1 cellular context compared by ENCODE assay signal in the genomic region with DNA sequence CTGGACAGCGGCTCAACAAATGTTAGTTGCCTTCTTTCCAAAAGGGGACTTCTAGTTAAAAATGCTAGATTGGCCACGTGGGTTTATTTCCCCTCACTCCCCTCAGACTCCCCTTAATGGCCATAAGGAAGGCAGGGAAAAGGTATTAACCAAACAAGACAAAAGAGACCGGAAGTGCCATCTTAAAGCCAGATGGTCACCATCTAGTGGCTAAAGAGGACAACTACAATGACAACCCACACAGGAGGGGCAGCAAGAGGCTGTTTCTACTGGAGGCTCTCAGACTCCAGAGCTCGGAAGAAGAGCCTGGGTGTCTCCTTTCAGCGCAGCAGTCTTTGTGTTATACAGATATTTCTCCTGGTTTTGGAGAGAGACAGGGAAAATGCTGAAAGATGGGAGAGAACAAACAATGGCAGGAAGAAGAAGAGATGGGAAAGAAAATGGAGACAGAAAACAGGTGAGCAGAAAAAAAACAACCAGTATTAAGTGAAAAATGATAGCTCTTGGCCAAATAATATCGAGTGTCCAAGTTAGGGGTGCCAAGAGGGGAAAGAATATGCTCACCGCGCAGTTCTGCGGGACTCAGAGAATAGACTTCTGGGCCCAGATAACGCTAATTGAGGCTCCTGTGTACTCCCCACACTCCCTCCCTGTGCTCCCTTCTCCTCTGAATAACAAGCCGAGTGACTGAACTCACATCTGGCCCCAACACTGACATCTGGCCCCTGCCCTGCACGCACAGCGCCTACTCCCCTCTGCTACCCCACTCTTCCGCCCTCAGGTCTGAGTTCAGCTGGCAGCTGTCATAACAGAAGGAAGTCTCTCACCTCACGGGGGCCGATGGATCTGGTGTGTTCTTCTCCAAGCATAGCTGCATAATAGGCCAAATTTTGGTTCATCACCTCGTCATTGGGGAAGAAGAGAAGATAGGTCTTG.
TF ChIP-seq lines count a peak whose summit lies in the region.

No MANE protein-coding gene starts in this region.

TF ChIP-seq in SK-N-SH, 30 proteins besides CTCF, POLR2A, EP300 and RAD21 (continued from another document):
- TF ChIP-seq MXI1 (IDR thresholded peaks at IDR 0.05; ENCODE audit: low read depth, low read length): 0 out of 2 replicates have a peak, but pooled peaks have one; percentile 26
- TF ChIP-seq TCF12 (IDR thresholded peaks at IDR 0.05): no peak
